ENCODE assay signal across 8 cellular contexts in genomic region chrX:56728321-56728720, GRCh38.
DNase-seq lines count a peak whose midpoint lies in the region; ATAC-seq and TF ChIP-seq lines count a peak whose summit lies in the region.

No MANE protein-coding gene starts in this region.

- H3K4me3 Mint-ChIP-seq in nephron progenitor cell, result peak overlapping the region; percentile 95

- TF ChIP-seq CTCF in nephron progenitor cell (IDR thresholded peaks at IDR 0.05), result no peak

- peaks cover 9% of the 10 kb centered on the region for H3K9me3 Mint-ChIP-seq in nephron progenitor cell

- peaks cover 20% of the 10 kb centered on the region for H3K4me1 Mint-ChIP-seq in nephron progenitor cell

- DNase-seq in KBM-7 (peak; percentile 47), astrocyte of the hippocampus (ENCODE audit: low read depth, low spot score) (peak; percentile 7), nephron progenitor cell (no peak), GM03348 (ENCODE audit: low spot score) (no peak)

- ATAC-seq in GM18511 (IDR thresholded peaks at IDR 0.05; ENCODE audit: unreplicated experiment) (peak; percentile 44), HG03108 (IDR thresholded peaks at IDR 0.05; ENCODE audit: unreplicated experiment) (no peak), HG03378 (IDR thresholded peaks at IDR 0.05; ENCODE audit: unreplicated experiment) (no peak), HG02588 (IDR thresholded peaks at IDR 0.05; ENCODE audit: unreplicated experiment) (no peak)

- H3K36me3 Mint-ChIP-seq in nephron progenitor cell (ENCODE audit: low read depth), result no peaks in the 10 kb centered on the region

- no peak overlapping the region for H3K27ac Mint-ChIP-seq in nephron progenitor cell

- in situ Hi-C loops in KBM-7 (cut with MboI; ENCODE audit: low pct_unique_long_range_greater_than_20kb, low sequenced_read_pairs), result loop anchor here (25.0 kb wide), 1 partner anchor 441 kb away; no protein-coding TSS in a partner anchor

- peaks cover 3% of the 10 kb centered on the region for H3K27me3 Mint-ChIP-seq in nephron progenitor cell (ENCODE audit: low read depth, poor library complexity)

Comparison
In these comparisons a context has a peak if more than half of its experiments do, and no peak if none do; other contexts are left out.
1. DNase-seq: peak in KBM-7 (single experiment) and astrocyte of the hippocampus (single experiment); none in nephron progenitor cell (single experiment) and GM03348 (single experiment).